1 cellular context compared by ENCODE assay signal in genomic region chr20:33842346-33842745, GRCh38.
TF ChIP-seq lines count a peak whose summit lies in the region.

No MANE protein-coding gene starts in this region.

TF ChIP-seq in GM23338, 12 proteins besides CTCF, POLR2A, EP300 and RAD21 (continued from another document):
- TF ChIP-seq ZNF331 (CRISPR knock-in tag; IDR thresholded peaks at IDR 0.05; ENCODE audit: low read depth) (no peak), ZNF114 (CRISPR knock-in tag; IDR thresholded peaks at IDR 0.05) (no peak), EZH2phosphoT487 (IDR thresholded peaks at IDR 0.05; ENCODE audit: unreplicated experiment) (no peak), ETS1 (IDR thresholded peaks at IDR 0.05) (no peak), NANOG (IDR thresholded peaks at IDR 0.05; ENCODE audit: borderline replicate concordance) (no peak), REST (IDR thresholded peaks at IDR 0.05; ENCODE audit: unreplicated experiment) (no peak)
